Comparison of ENCODE assay signal across 27 cellular contexts in genomic region chr2:196984888-196985287, GRCh38. TPM values are rescaled to one million over a fixed set of nuclear protein-coding genes. Genes with fewer than 3 reads are reported as not detected.
DNase-seq lines count a peak whose midpoint lies in the region; ATAC-seq, FAIRE-seq and TF ChIP-seq lines count a peak whose summit lies in the region.
"Had no signal": no experiment of that assay in that cellular context is flagged by ENCODE, and none has a peak within 500 bp of the region (broad histone marks: within the 10 kb centered on the region; RNA-seq: fewer than 3 reads in every experiment).

No MANE protein-coding gene starts in this region.

- no peaks in the 10 kb centered on the region for H3K36me3 ChIP-seq in neutrophil
- H3K36me3 ChIP-seq: breast epithelium, SJSA1 had no signal

- H3K4me3 ChIP-seq in neutrophil (ENCODE audit: low read depth in 1 of 2, low read length in 1 of 2), result no peak overlapping the region
- H3K4me3 ChIP-seq: breast epithelium, SJSA1 had no signal

- intact Hi-C loops in activated CD8-positive, alpha-beta T cell treated with anti-CD3 and anti-CD28 coated beads for 36 hours (cut with micrococcal nuclease), result loop anchor here (5.0 kb wide), 1 partner anchor 58 kb away; the partner anchor contains the start of gene PGAP1
- intact Hi-C loops in activated T-helper 1 cell treated with anti-CD3 and anti-CD28 coated beads, Interleukin-12 subunit alpha, Interleukin-12 subunit beta, Interleukin-2, Interleukin-4 antibody, amounts not matched to agents 30 ng/mL and 10 ng/mL and 1 ng/mL, durations not matched to agents 14 hours and 24 hours and 36 hours (cut with micrococcal nuclease), result loop anchor here (10.0 kb wide), 2 partner anchors 740 to 840 kb away; no protein-coding TSS in a partner anchor

- no peak for DNase-seq in activated CD8-positive, alpha-beta T cell treated with anti-CD3 and anti-CD28 coated beads for 36 hours
- no peak for DNase-seq in activated CD8-positive, alpha-beta T cell treated with anti-CD3 and anti-CD28 coated beads, Interleukin-2, amount 10 ng/mL, durations not matched to agents 7 days and 5 days
- DNase-seq in GM12892 (ENCODE audit: insufficient read length) (no peak), cerebellar cortex (ENCODE audit: low spot score) (peak; percentile 85), germinal center (ENCODE audit: low spot score) (no peak)
- no peak for DNase-seq in activated T-helper 1 cell treated with anti-CD3 and anti-CD28 coated beads, Interleukin-12 subunit alpha, Interleukin-12 subunit beta, Interleukin-2, Interleukin-4 antibody, amounts not matched to agents 30 ng/mL and 10 ng/mL and 1 ng/mL, durations not matched to agents 14 hours and 24 hours and 36 hours (ENCODE audit: low spot score)
- DNase-seq: ACHN; activated CD4-positive, alpha-beta T cell treated with anti-CD3 and anti-CD28 coated beads, Interleukin-2, amount 50 U/mL, for 48 hours; activated T-cell treated with anti-CD3 and anti-CD28 coated beads, Interleukin-2, amount 50 U/mL, for 4 hours; cortex of kidney; DMS153; mammary epithelial cell; NCI-H1092; NCI-H2029 treated with DMSO at 0.1 percent for 48 hours; NCI-H510A; stimulated activated CD4-positive, alpha-beta T cell treated with anti-CD3 and anti-CD28 coated beads, Interleukin-2, amount 100 ng/mL, for 48 hours had no signal

- peak; percentile 9 for FAIRE-seq in GM12892 (lab: Jason Lieb, UNC)
- FAIRE-seq: endometrium, G401.6, GM18507, H1, HepG2 had no signal

- peak overlapping the region; percentile 80 for H3K27ac ChIP-seq in neutrophil
- H3K27ac ChIP-seq: breast epithelium, SJSA1 had no signal

- POLR2A ChIA-PET in activated CD8-positive, alpha-beta T cell treated with anti-CD3 and anti-CD28 coated beads for 36 hours (lab: Charles Lee), result interaction anchor here (0.9 to 1.3 kb wide), 3 partner anchors 58 to 67 kb away, joined by 3 read pairs; no protein-coding TSS in a partner anchor
- POLR2A ChIA-PET in activated CD8-positive, alpha-beta T cell treated with anti-CD3 and anti-CD28 coated beads, Interleukin-2, amount 10 ng/mL, durations not matched to agents 7 days and 5 days (lab: Charles Lee), result interaction anchor here (1.4 kb wide), 1 partner anchor 57 kb away, joined by 5 read pairs; no protein-coding TSS in a partner anchor

- peak overlapping the region; percentile 56 for H3K27ac Mint-ChIP-seq in activated CD8-positive, alpha-beta T cell treated with anti-CD3 and anti-CD28 coated beads for 36 hours
- H3K27ac Mint-ChIP-seq in activated CD8-positive, alpha-beta T cell treated with anti-CD3 and anti-CD28 coated beads, Interleukin-2, amount 10 ng/mL, durations not matched to agents 7 days and 5 days, result no peak overlapping the region
- no peak overlapping the region for H3K27ac Mint-ChIP-seq in activated T-helper 1 cell treated with anti-CD3 and anti-CD28 coated beads, Interleukin-12 subunit alpha, Interleukin-12 subunit beta, Interleukin-2, Interleukin-4 antibody, amounts not matched to agents 30 ng/mL and 10 ng/mL and 1 ng/mL, durations not matched to agents 14 hours and 24 hours and 36 hours
- H3K27ac Mint-ChIP-seq: T-helper 1 cell treated with Interleukin-12 subunit alpha and Interleukin-12 subunit beta and Interleukin-4 antibody, amounts not matched to agents 30 μg/mL and 1 μg/mL, for 36 hours; type B pancreatic cell had no signal

- CTCF ChIA-PET in activated CD8-positive, alpha-beta T cell treated with anti-CD3 and anti-CD28 coated beads for 36 hours (lab: Charles Lee), result interaction anchor here (0.9 kb wide), 1 partner anchor 27 kb away, joined by 3 read pairs; no protein-coding TSS in a partner anchor
- CTCF ChIA-PET in activated CD8-positive, alpha-beta T cell treated with anti-CD3 and anti-CD28 coated beads, Interleukin-2, amount 10 ng/mL, durations not matched to agents 7 days and 5 days (lab: Charles Lee), result interaction anchor here (1.4 kb wide), 1 partner anchor 8 kb away, joined by 3 read pairs; no protein-coding TSS in a partner anchor

- peaks cover 34% of the 10 kb centered on the region for H3K36me3 Mint-ChIP-seq in activated CD8-positive, alpha-beta T cell treated with anti-CD3 and anti-CD28 coated beads for 36 hours (ENCODE audit: low read depth)
- peaks cover 50% of the 10 kb centered on the region for H3K36me3 Mint-ChIP-seq in activated CD8-positive, alpha-beta T cell treated with anti-CD3 and anti-CD28 coated beads, Interleukin-2, amount 10 ng/mL, durations not matched to agents 7 days and 5 days (ENCODE audit: low read depth)
- peaks cover 40% of the 10 kb centered on the region for H3K36me3 Mint-ChIP-seq in activated T-helper 1 cell treated with anti-CD3 and anti-CD28 coated beads, Interleukin-12 subunit alpha, Interleukin-12 subunit beta, Interleukin-2, Interleukin-4 antibody, amounts not matched to agents 30 ng/mL and 10 ng/mL and 1 ng/mL, durations not matched to agents 14 hours and 24 hours and 36 hours (ENCODE audit: low read depth)
- H3K36me3 Mint-ChIP-seq: type B pancreatic cell had no signal

- ATAC-seq in activated CD8-positive, alpha-beta T cell treated with anti-CD3 and anti-CD28 coated beads for 36 hours, result no peak
- no peak for ATAC-seq in activated CD8-positive, alpha-beta T cell treated with anti-CD3 and anti-CD28 coated beads, Interleukin-2, amount 10 ng/mL, durations not matched to agents 7 days and 5 days
- no peak for ATAC-seq in HG02938 (IDR thresholded peaks at IDR 0.05; ENCODE audit: unreplicated experiment)
- ATAC-seq: activated T-cell treated with anti-CD3 and anti-CD28 coated beads, Interleukin-2, amount 50 U/mL, for 4 hours; HepG2 had no signal

- no peaks in the 10 kb centered on the region for H3K27me3 ChIP-seq in neutrophil
- H3K27me3 ChIP-seq: breast epithelium, SJSA1 had no signal

- peaks cover 69 to 78% of the 10 kb centered on the region in 2 experiments for H3K4me1 ChIP-seq in neutrophil (ENCODE audit: control insufficient read depth in 1 of 2, insufficient read depth in 1 of 2, low read depth in 1 of 2, low read length in 1 of 2)
- H3K4me1 ChIP-seq: breast epithelium had no signal

- H3K27me3 Mint-ChIP-seq in activated CD8-positive, alpha-beta T cell treated with anti-CD3 and anti-CD28 coated beads for 36 hours, result no peaks in the 10 kb centered on the region
- H3K27me3 Mint-ChIP-seq in activated CD8-positive, alpha-beta T cell treated with anti-CD3 and anti-CD28 coated beads, Interleukin-2, amount 10 ng/mL, durations not matched to agents 7 days and 5 days (ENCODE audit: low read depth), result no peaks in the 10 kb centered on the region
- no peaks in the 10 kb centered on the region for H3K27me3 Mint-ChIP-seq in activated T-helper 1 cell treated with anti-CD3 and anti-CD28 coated beads, Interleukin-12 subunit alpha, Interleukin-12 subunit beta, Interleukin-2, Interleukin-4 antibody, amounts not matched to agents 30 ng/mL and 10 ng/mL and 1 ng/mL, durations not matched to agents 14 hours and 24 hours and 36 hours (ENCODE audit: insufficient read depth)
- H3K27me3 Mint-ChIP-seq: type B pancreatic cell had no signal

- no peak for TF ChIP-seq POLR2A in GM12892 (IDR thresholded peaks at IDR 0.05; ENCODE audit: low read depth, low read length)

- H3K4me1 Mint-ChIP-seq in activated CD8-positive, alpha-beta T cell treated with anti-CD3 and anti-CD28 coated beads for 36 hours (ENCODE audit: low read depth), result peaks cover 50% of the 10 kb centered on the region
- peaks cover 30% of the 10 kb centered on the region for H3K4me1 Mint-ChIP-seq in activated CD8-positive, alpha-beta T cell treated with anti-CD3 and anti-CD28 coated beads, Interleukin-2, amount 10 ng/mL, durations not matched to agents 7 days and 5 days (ENCODE audit: low read depth)
- peaks cover 42% of the 10 kb centered on the region for H3K4me1 Mint-ChIP-seq in activated T-helper 1 cell treated with anti-CD3 and anti-CD28 coated beads, Interleukin-12 subunit alpha, Interleukin-12 subunit beta, Interleukin-2, Interleukin-4 antibody, amounts not matched to agents 30 ng/mL and 10 ng/mL and 1 ng/mL, durations not matched to agents 14 hours and 24 hours and 36 hours (ENCODE audit: low read depth)

- TF ChIP-seq CTCF in activated CD8-positive, alpha-beta T cell treated with anti-CD3 and anti-CD28 coated beads for 36 hours (IDR thresholded peaks at IDR 0.05), result no peak
- no peak for TF ChIP-seq CTCF in neutrophil (IDR thresholded peaks at IDR 0.05)

- H3K9me3 ChIP-seq in neutrophil, result no peaks in the 10 kb centered on the region
- H3K9me3 ChIP-seq: breast epithelium, SJSA1 had no signal

- no peak overlapping the region for H3K4me3 Mint-ChIP-seq in activated CD8-positive, alpha-beta T cell treated with anti-CD3 and anti-CD28 coated beads for 36 hours
- no peak overlapping the region for H3K4me3 Mint-ChIP-seq in activated CD8-positive, alpha-beta T cell treated with anti-CD3 and anti-CD28 coated beads, Interleukin-2, amount 10 ng/mL, durations not matched to agents 7 days and 5 days
- no peak overlapping the region for H3K4me3 Mint-ChIP-seq in activated T-helper 1 cell treated with anti-CD3 and anti-CD28 coated beads, Interleukin-12 subunit alpha, Interleukin-12 subunit beta, Interleukin-2, Interleukin-4 antibody, amounts not matched to agents 30 ng/mL and 10 ng/mL and 1 ng/mL, durations not matched to agents 14 hours and 24 hours and 36 hours
- H3K4me3 Mint-ChIP-seq: activated T-cell treated with anti-CD3 and anti-CD28 coated beads, Interleukin-2, amount 50 U/mL, for 4 hours; T-helper 1 cell treated with Interleukin-12 subunit alpha and Interleukin-12 subunit beta and Interleukin-4 antibody, amounts not matched to agents 30 μg/mL and 1 μg/mL, for 36 hours; type B pancreatic cell had no signal

- peaks cover 8% of the 10 kb centered on the region for H3K9me3 Mint-ChIP-seq in activated CD8-positive, alpha-beta T cell treated with anti-CD3 and anti-CD28 coated beads for 36 hours
- no peaks in the 10 kb centered on the region for H3K9me3 Mint-ChIP-seq in activated CD8-positive, alpha-beta T cell treated with anti-CD3 and anti-CD28 coated beads, Interleukin-2, amount 10 ng/mL, durations not matched to agents 7 days and 5 days (ENCODE audit: insufficient read depth)
- H3K9me3 Mint-ChIP-seq in activated T-helper 1 cell treated with anti-CD3 and anti-CD28 coated beads, Interleukin-12 subunit alpha, Interleukin-12 subunit beta, Interleukin-2, Interleukin-4 antibody, amounts not matched to agents 30 ng/mL and 10 ng/mL and 1 ng/mL, durations not matched to agents 14 hours and 24 hours and 36 hours, result peaks cover 4% of the 10 kb centered on the region
- H3K9me3 Mint-ChIP-seq: activated T-cell treated with anti-CD3 and anti-CD28 coated beads, Interleukin-2, amount 50 U/mL, for 4 hours; type B pancreatic cell had no signal

RNA-seq across cellular contexts. Expression of gene PGAP1, which starts 58.4 kb away (rescaled TPM):
- 10 to 100 TPM; 17.7 to 19.2 TPM for total RNA-seq in activated CD8-positive, alpha-beta T cell treated with anti-CD3 and anti-CD28 coated beads for 36 hours
- 10 to 100 TPM; 33.9 to 39.5 TPM for total RNA-seq in activated CD8-positive, alpha-beta T cell treated with anti-CD3 and anti-CD28 coated beads, Interleukin-2, amount 10 ng/mL, durations not matched to agents 7 days and 5 days
- polyA plus RNA-seq in GM12892 (2012; ENCODE audit: missing spikeins), result 4.4 TPM
- 30.1 TPM in 2 replicates for total RNA-seq in activated T-helper 1 cell treated with anti-CD3 and anti-CD28 coated beads, Interleukin-12 subunit alpha, Interleukin-12 subunit beta, Interleukin-2, Interleukin-4 antibody, amounts not matched to agents 30 ng/mL and 10 ng/mL and 1 ng/mL, durations not matched to agents 14 hours and 24 hours and 36 hours
